ENCODE assay signal across 8 cellular contexts in genomic region chr17:41930009-41930832, GRCh38. TPM values are rescaled to one million over a fixed set of nuclear protein-coding genes. Genes with fewer than 3 reads are reported as not detected.
DNase-seq lines count a peak whose midpoint lies in the region; ATAC-seq and TF ChIP-seq lines count a peak whose summit lies in the region.

A gene with protein sequence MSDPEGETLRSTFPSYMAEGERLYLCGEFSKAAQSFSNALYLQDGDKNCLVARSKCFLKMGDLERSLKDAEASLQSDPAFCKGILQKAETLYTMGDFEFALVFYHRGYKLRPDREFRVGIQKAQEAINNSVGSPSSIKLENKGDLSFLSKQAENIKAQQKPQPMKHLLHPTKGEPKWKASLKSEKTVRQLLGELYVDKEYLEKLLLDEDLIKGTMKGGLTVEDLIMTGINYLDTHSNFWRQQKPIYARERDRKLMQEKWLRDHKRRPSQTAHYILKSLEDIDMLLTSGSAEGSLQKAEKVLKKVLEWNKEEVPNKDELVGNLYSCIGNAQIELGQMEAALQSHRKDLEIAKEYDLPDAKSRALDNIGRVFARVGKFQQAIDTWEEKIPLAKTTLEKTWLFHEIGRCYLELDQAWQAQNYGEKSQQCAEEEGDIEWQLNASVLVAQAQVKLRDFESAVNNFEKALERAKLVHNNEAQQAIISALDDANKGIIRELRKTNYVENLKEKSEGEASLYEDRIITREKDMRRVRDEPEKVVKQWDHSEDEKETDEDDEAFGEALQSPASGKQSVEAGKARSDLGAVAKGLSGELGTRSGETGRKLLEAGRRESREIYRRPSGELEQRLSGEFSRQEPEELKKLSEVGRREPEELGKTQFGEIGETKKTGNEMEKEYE (plus strand): TSS chr17:41930617. CDS start chr17:41930724, 107 bp downstream.

- peak within 1 kb of the TSS; percentile 71 for H2AFZ ChIP-seq in neural cell (ENCODE audit: low read depth, low read length)

- H3F3A ChIP-seq in neural cell (ENCODE audit: insufficient read depth, low read length, poor library complexity, severe bottlenecking) = no peaks in the 10 kb centered on the region

- H3K27me3 ChIP-seq in H7 (ENCODE audit: control insufficient read depth, insufficient read depth, low read length) (no peaks in the 10 kb centered on the region), neural cell (ENCODE audit: insufficient read depth, low read depth, low read length) (no peaks in the 10 kb centered on the region)

- H3K4me1 Mint-ChIP-seq in stimulated activated naive CD8-positive, alpha-beta T cell treated with anti-CD3 and anti-CD28 coated beads, Interleukin-15, amount 100 ng/mL, for 72 hours = peaks cover 36% of the 10 kb centered on the region

- ATAC-seq in stimulated activated naive CD8-positive, alpha-beta T cell treated with anti-CD3 and anti-CD28 coated beads, Interleukin-15, amount 100 ng/mL, for 72 hours = peak; percentile 99

- peak within 1 kb of the TSS; percentile 86 for H3K4me2 ChIP-seq in neural cell (ENCODE audit: low read length)

- peak within 1 kb of the TSS; percentile 94 for H3K9ac ChIP-seq in ES-I3 (ENCODE audit: low read depth, low read length)
- H3K9ac ChIP-seq in neural cell (ENCODE audit: low read length) = peak within 1 kb of the TSS; percentile 81

- H3K36me3 ChIP-seq in ES-I3 (ENCODE audit: insufficient read depth, low read length) (no peaks in the 10 kb centered on the region), H7 (replicated peaks; ENCODE audit: control insufficient read depth, insufficient read depth, low read length) (no peaks in the 10 kb centered on the region), neural cell (ENCODE audit: insufficient read depth, low read length) (no peaks in the 10 kb centered on the region)

- no peaks in the 10 kb centered on the region for H4K20me1 ChIP-seq in neural cell (ENCODE audit: insufficient read depth)

- H3K79me2 ChIP-seq in neural cell (replicated peaks; ENCODE audit: insufficient read depth, low read length) = peaks cover 8% of the 10 kb centered on the region

- H3K27me3 Mint-ChIP-seq in stimulated activated naive CD8-positive, alpha-beta T cell treated with anti-CD3 and anti-CD28 coated beads, Interleukin-15, amount 100 ng/mL, for 72 hours = no peaks in the 10 kb centered on the region

- peaks cover 4% of the 10 kb centered on the region; the same call in 1 of the 2 replicates for H3K4me1 ChIP-seq in ES-I3 (ENCODE audit: insufficient read depth, low read length)

- TF ChIP-seq CTCF in fibroblast of villous mesenchyme (IDR thresholded peaks at IDR 0.05; ENCODE audit: insufficient read depth, low read depth, low read length) (peak; percentile 61), neural cell (IDR thresholded peaks at IDR 0.05; ENCODE audit: poor library complexity, severe bottlenecking) (peak; percentile 79)

- peak within 1 kb of the TSS; percentile 92 for H3K27ac ChIP-seq in neural cell (ENCODE audit: low read length)

- no peaks in the 10 kb centered on the region for H3K9me3 Mint-ChIP-seq in stimulated activated naive CD8-positive, alpha-beta T cell treated with anti-CD3 and anti-CD28 coated beads, Interleukin-15, amount 100 ng/mL, for 72 hours

- H3K4me3 ChIP-seq in H7 (ENCODE audit: insufficient read depth, low read depth, low read length) (peak within 1 kb of the TSS; percentile 63), fibroblast of villous mesenchyme (ENCODE audit: low read depth, low read length) (peak within 1 kb of the TSS; percentile 74), neural cell (ENCODE audit: low read length) (peak within 1 kb of the TSS; percentile 69)

- DNase-seq in H7 (peak; percentile 96), M059J (ENCODE audit: low read depth) (peak; percentile 97), fibroblast of villous mesenchyme (ENCODE audit: low read depth) (peak; percentile 98)
- DNase-seq in activated effector memory CD4-positive, alpha-beta T cell treated with anti-CD3 and anti-CD28 coated beads, Interleukin-2, amount 50 U/mL, for 16 hours = peak; percentile 99
- DNase-seq in stimulated activated naive CD8-positive, alpha-beta T cell treated with anti-CD3 and anti-CD28 coated beads, Interleukin-15, amount 100 ng/mL, for 72 hours = peak; percentile 92 to 95

- peak within 1 kb of the TSS; percentile 92 to 96 for H3K4me3 Mint-ChIP-seq in stimulated activated naive CD8-positive, alpha-beta T cell treated with anti-CD3 and anti-CD28 coated beads, Interleukin-15, amount 100 ng/mL, for 72 hours

- H3K27ac Mint-ChIP-seq in stimulated activated naive CD8-positive, alpha-beta T cell treated with anti-CD3 and anti-CD28 coated beads, Interleukin-15, amount 100 ng/mL, for 72 hours = peak within 1 kb of the TSS; percentile 94 to 95

- H3K9me3 ChIP-seq in ES-I3 (ENCODE audit: control insufficient read depth, insufficient read depth, low read length) (no peaks in the 10 kb centered on the region), neural cell (ENCODE audit: low read length) (no peaks in the 10 kb centered on the region)

- H3K9me2 ChIP-seq in neural cell (ENCODE audit: insufficient read depth, low read length) = no peaks in the 10 kb centered on the region

- peak; percentile 99 for TF ChIP-seq POLR2A in Raji (IDR thresholded peaks at IDR 0.05; ENCODE audit: insufficient read depth, low read depth, low read length)

- TF ChIP-seq EP300 in neural cell (conservative IDR thresholded peaks at IDR 0.05; ENCODE audit: poor library complexity, severe bottlenecking) = no peak

- peak; percentile 60 for TF ChIP-seq RAD21 in neural cell (conservative IDR thresholded peaks at IDR 0.05)

TF ChIP-seq in neural cell, 6 proteins besides CTCF, POLR2A, EP300 and RAD21:
- TF ChIP-seq EZH2 (IDR thresholded peaks at IDR 0.05; ENCODE audit: borderline replicate concordance, insufficient read depth, low read length, poor library complexity, severe bottlenecking) (no peak), TAF1 (IDR thresholded peaks at IDR 0.05; ENCODE audit: low read depth) (no peak), POLR2AphosphoS5 (IDR thresholded peaks at IDR 0.05) (peak; percentile 91), MXI1 (conservative IDR thresholded peaks at IDR 0.05; ENCODE audit: poor library complexity, severe bottlenecking) (peak; percentile 89), SMC3 (conservative IDR thresholded peaks at IDR 0.05; ENCODE audit: poor library complexity) (peak; percentile 63)
- TF ChIP-seq, protein P1, sequence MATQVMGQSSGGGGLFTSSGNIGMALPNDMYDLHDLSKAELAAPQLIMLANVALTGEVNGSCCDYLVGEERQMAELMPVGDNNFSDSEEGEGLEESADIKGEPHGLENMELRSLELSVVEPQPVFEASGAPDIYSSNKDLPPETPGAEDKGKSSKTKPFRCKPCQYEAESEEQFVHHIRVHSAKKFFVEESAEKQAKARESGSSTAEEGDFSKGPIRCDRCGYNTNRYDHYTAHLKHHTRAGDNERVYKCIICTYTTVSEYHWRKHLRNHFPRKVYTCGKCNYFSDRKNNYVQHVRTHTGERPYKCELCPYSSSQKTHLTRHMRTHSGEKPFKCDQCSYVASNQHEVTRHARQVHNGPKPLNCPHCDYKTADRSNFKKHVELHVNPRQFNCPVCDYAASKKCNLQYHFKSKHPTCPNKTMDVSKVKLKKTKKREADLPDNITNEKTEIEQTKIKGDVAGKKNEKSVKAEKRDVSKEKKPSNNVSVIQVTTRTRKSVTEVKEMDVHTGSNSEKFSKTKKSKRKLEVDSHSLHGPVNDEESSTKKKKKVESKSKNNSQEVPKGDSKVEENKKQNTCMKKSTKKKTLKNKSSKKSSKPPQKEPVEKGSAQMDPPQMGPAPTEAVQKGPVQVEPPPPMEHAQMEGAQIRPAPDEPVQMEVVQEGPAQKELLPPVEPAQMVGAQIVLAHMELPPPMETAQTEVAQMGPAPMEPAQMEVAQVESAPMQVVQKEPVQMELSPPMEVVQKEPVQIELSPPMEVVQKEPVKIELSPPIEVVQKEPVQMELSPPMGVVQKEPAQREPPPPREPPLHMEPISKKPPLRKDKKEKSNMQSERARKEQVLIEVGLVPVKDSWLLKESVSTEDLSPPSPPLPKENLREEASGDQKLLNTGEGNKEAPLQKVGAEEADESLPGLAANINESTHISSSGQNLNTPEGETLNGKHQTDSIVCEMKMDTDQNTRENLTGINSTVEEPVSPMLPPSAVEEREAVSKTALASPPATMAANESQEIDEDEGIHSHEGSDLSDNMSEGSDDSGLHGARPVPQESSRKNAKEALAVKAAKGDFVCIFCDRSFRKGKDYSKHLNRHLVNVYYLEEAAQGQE (IDR thresholded peaks at IDR 0.05; ENCODE audit: borderline replicate concordance) = peak; percentile 41
TF ChIP-seq in neural cell: peak in this region for 4.

RNA-seq across cellular contexts. Expression of the gene that starts here (rescaled TPM):
- 0.28 and 0.85 TPM in 2 replicates for total RNA-seq in H7 (2014; rRNA removed; shearing (Covaris generic))
- total RNA-seq in M059J (2014; rRNA removed; shearing (Covaris generic)) = 0.27 and 1.7 TPM in 2 replicates
- total RNA-seq in fibroblast of villous mesenchyme = 0.43 and 0.64 TPM in 2 replicates
- 5.2 and 5.7 TPM in 2 replicates for polyA plus RNA-seq in neural cell
- 2.7 TPM in 2 replicates for polyA minus RNA-seq in neural cell

Comparison
In these comparisons a context has a peak if more than half of its experiments do, and no peak if none do; other contexts are left out.
1. Peak in every context shown above with its lines: DNase-seq, ATAC-seq, H3K4me3 ChIP-seq and H3K27ac ChIP-seq.
2. Peak in DNase-seq and H3K4me3 ChIP-seq in H7; RNA of the gene not detected or under 1 TPM.
3. Peak in DNase-seq and H3K4me3 ChIP-seq in fibroblast of villous mesenchyme; RNA of the gene not detected or under 1 TPM.